In genomic region chr22:25027552-25027951, GRCh38 we compare ENCODE assay signal across 13 cellular contexts.
DNase-seq lines count a peak whose midpoint lies in the region; ATAC-seq and TF ChIP-seq lines count a peak whose summit lies in the region.
"Had no signal": no experiment of that assay in that cellular context is flagged by ENCODE, and none has a peak within 500 bp of the region (broad histone marks: within the 10 kb centered on the region; RNA-seq: fewer than 3 reads in every experiment).

No MANE protein-coding gene starts in this region.

- H3K4me1 ChIP-seq in esophagus squamous epithelium (peaks cover 0 to 39% (median 13%) of the 10 kb centered on the region in 3 donors), mesodermal cell (ENCODE audit: control insufficient read depth, insufficient read depth, low read length, poor library complexity, severe bottlenecking) (peaks cover 26% of the 10 kb centered on the region)
- H3K4me1 ChIP-seq: right lobe of liver had no signal

- intact Hi-C loops in Right ventricle myocardium inferior (cut with DNase I) = loop anchor here (5.0 kb wide), 1 partner anchor 35 kb away; no protein-coding TSS in a partner anchor
- intact Hi-C loops in cardiac septum (cut with DNase I) = loop anchor here (5.0 kb wide), 2 partner anchors 35 to 75 kb away; partner anchors contain the start of gene KIAA1671
- intact Hi-C loops in esophagus squamous epithelium (cut with DNase I) = no loop called here
- intact Hi-C loops in activated T-helper 2 cell treated with anti-CD3 and anti-CD28 coated beads, Interferon-gamma antibody, Interleukin-2, Interleukin-4, amounts not matched to agents 10 μg/mL and 5 μg/mL and 100 μg/mL, durations not matched to agents 14 hours and 24 hours and 36 hours (cut with micrococcal nuclease) = no loop called here

- H3K9me3 Mint-ChIP-seq in activated T-helper 2 cell treated with anti-CD3 and anti-CD28 coated beads, Interferon-gamma antibody, Interleukin-2, Interleukin-4, amounts not matched to agents 10 μg/mL and 5 μg/mL and 100 μg/mL, durations not matched to agents 14 hours and 24 hours and 36 hours = no peaks in the 10 kb centered on the region
- H3K9me3 Mint-ChIP-seq: activated naive CD4-positive, alpha-beta T cell treated with anti-CD3 and anti-CD28 coated beads, Interleukin-2, amount 10 ng/mL, durations not matched to agents 7 days and 5 days; CD4-positive, alpha-beta T cell; central memory CD8-positive, alpha-beta T cell had no signal

- no peak overlapping the region for H3K27ac Mint-ChIP-seq in activated T-helper 2 cell treated with anti-CD3 and anti-CD28 coated beads, Interferon-gamma antibody, Interleukin-2, Interleukin-4, amounts not matched to agents 10 μg/mL and 5 μg/mL and 100 μg/mL, durations not matched to agents 14 hours and 24 hours and 36 hours
- H3K27ac Mint-ChIP-seq: CD4-positive, alpha-beta T cell had no signal

- no peak for TF ChIP-seq POLR2A in esophagus squamous epithelium (IDR thresholded peaks at IDR 0.05)

- H3K36me3 ChIP-seq in esophagus squamous epithelium = peaks cover 0 to 45% (median 7%) of the 10 kb centered on the region in 3 donors
- H3K36me3 ChIP-seq in mesodermal cell (ENCODE audit: control insufficient read depth, insufficient read depth, low read length) = peaks cover 25% of the 10 kb centered on the region

- no peak overlapping the region for H3K4me3 Mint-ChIP-seq in activated T-helper 2 cell treated with anti-CD3 and anti-CD28 coated beads, Interferon-gamma antibody, Interleukin-2, Interleukin-4, amounts not matched to agents 10 μg/mL and 5 μg/mL and 100 μg/mL, durations not matched to agents 14 hours and 24 hours and 36 hours (ENCODE audit: low read depth)
- H3K4me3 Mint-ChIP-seq: activated naive CD4-positive, alpha-beta T cell treated with anti-CD3 and anti-CD28 coated beads, Interleukin-2, amount 10 ng/mL, durations not matched to agents 7 days and 5 days; CD4-positive, alpha-beta T cell; central memory CD8-positive, alpha-beta T cell had no signal

- DNase-seq in Right ventricle myocardium inferior (ENCODE audit: missing footprints) = no peak
- no peak for DNase-seq in cardiac septum (ENCODE audit: low spot score)
- no peak for DNase-seq in esophagus squamous epithelium (lab: John Stamatoyannopoulos, UW)
- no peak for DNase-seq in kidney tubule cell (ENCODE audit: low spot score)
- DNase-seq in left lobe of liver (ENCODE audit: low spot score) = no peak
- no peak for DNase-seq in activated T-helper 2 cell treated with anti-CD3 and anti-CD28 coated beads, Interferon-gamma antibody, Interleukin-2, Interleukin-4, amounts not matched to agents 10 μg/mL and 5 μg/mL and 100 μg/mL, durations not matched to agents 14 hours and 24 hours and 36 hours (ENCODE audit: low spot score)
- DNase-seq in T-helper 9 cell = no peak
- DNase-seq: activated naive CD4-positive, alpha-beta T cell treated with anti-CD3 and anti-CD28 coated beads, Interleukin-2, amount 10 ng/mL, durations not matched to agents 7 days and 5 days; CD4-positive, alpha-beta T cell; right lobe of liver; stimulated activated naive CD4-positive, alpha-beta T cell treated with Interleukin-2 at 50 U/mL for 16 hours had no signal

- H3K27me3 Mint-ChIP-seq in activated T-helper 2 cell treated with anti-CD3 and anti-CD28 coated beads, Interferon-gamma antibody, Interleukin-2, Interleukin-4, amounts not matched to agents 10 μg/mL and 5 μg/mL and 100 μg/mL, durations not matched to agents 14 hours and 24 hours and 36 hours (ENCODE audit: low read depth) = no peaks in the 10 kb centered on the region
- H3K27me3 Mint-ChIP-seq: central memory CD8-positive, alpha-beta T cell had no signal

- TF ChIP-seq CTCF in esophagus squamous epithelium (IDR thresholded peaks at IDR 0.05) = no peak

- H3K9me3 ChIP-seq in esophagus squamous epithelium = no peaks in the 10 kb centered on the region
- no peaks in the 10 kb centered on the region for H3K9me3 ChIP-seq in mesodermal cell (ENCODE audit: control insufficient read depth, low read length)
- H3K9me3 ChIP-seq: right lobe of liver had no signal

- H3K4me3 ChIP-seq in esophagus squamous epithelium (no peak overlapping the region), mesodermal cell (ENCODE audit: extremely low read depth, insufficient read depth, low read length, poor library complexity, severe bottlenecking) (no peak overlapping the region)
- H3K4me3 ChIP-seq: right lobe of liver had no signal

- ATAC-seq in Right ventricle myocardium inferior (peak; percentile 60), left lobe of liver (no peak)
- ATAC-seq: right lobe of liver had no signal

- H3K4me1 Mint-ChIP-seq in activated T-helper 2 cell treated with anti-CD3 and anti-CD28 coated beads, Interferon-gamma antibody, Interleukin-2, Interleukin-4, amounts not matched to agents 10 μg/mL and 5 μg/mL and 100 μg/mL, durations not matched to agents 14 hours and 24 hours and 36 hours (ENCODE audit: low read depth) = peaks cover 16% of the 10 kb centered on the region

- H3K27ac ChIP-seq in esophagus squamous epithelium = peak overlapping the region; percentile 48 to 75 (median 68)
- peak overlapping the region; percentile 66 for H3K27ac ChIP-seq in mesodermal cell (ENCODE audit: low read depth, low read length, severe bottlenecking)
- H3K27ac ChIP-seq: right lobe of liver had no signal

- no peaks in the 10 kb centered on the region for H3K27me3 ChIP-seq in esophagus squamous epithelium
- H3K27me3 ChIP-seq: right lobe of liver had no signal

- WGBS in esophagus squamous epithelium, 2 donors = 41 to 47% methylated on average over 7 of the region's 7 CpGs
- WGBS in mesodermal cell (ENCODE audit: insufficient coverage in 2 of 2), 2 experiments = 77 to 86% methylated on average over 4 to 5 of the region's 7 CpGs

- no peaks in the 10 kb centered on the region for H3K36me3 Mint-ChIP-seq in activated T-helper 2 cell treated with anti-CD3 and anti-CD28 coated beads, Interferon-gamma antibody, Interleukin-2, Interleukin-4, amounts not matched to agents 10 μg/mL and 5 μg/mL and 100 μg/mL, durations not matched to agents 14 hours and 24 hours and 36 hours (ENCODE audit: low read depth)
- H3K36me3 Mint-ChIP-seq: activated naive CD4-positive, alpha-beta T cell treated with anti-CD3 and anti-CD28 coated beads, Interleukin-2, amount 10 ng/mL, durations not matched to agents 7 days and 5 days had no signal

Comparison
In these comparisons a context has a peak if more than half of its experiments do, and no peak if none do; other contexts are left out.
1. intact Hi-C loops: an anchor here in Right ventricle myocardium inferior (5.0 kb wide) and cardiac septum (5.0 kb wide); none called in esophagus squamous epithelium and activated T-helper 2 cell treated with anti-CD3 and anti-CD28 coated beads, Interferon-gamma antibody, Interleukin-2, Interleukin-4, amounts not matched to agents 10 μg/mL and 5 μg/mL and 100 μg/mL, durations not matched to agents 14 hours and 24 hours and 36 hours.